Comparison of ENCODE assay signal across 13 cellular contexts in genomic region chr13:48804836-48805601, GRCh38.
A peak's percentile ranks its signal among the peaks of the same experiment; 100 is the strongest.
DNase-seq lines count a peak whose midpoint lies in the region; ATAC-seq lines count a peak whose summit lies in the region.
"Had no signal": no experiment of that assay in that cellular context is flagged by ENCODE, and none has a peak within 500 bp of the region (broad histone marks: within the 10 kb centered on the region; RNA-seq: fewer than 3 reads in every experiment).

No MANE protein-coding gene starts in this region.

- ATAC-seq in stimulated activated naive B cell treated with anti-CD40 and anti-IgM and Interleukin-4, amounts not matched to agents 10 μg/mL and 1 μg/mL and 100 μg/mL, for 72 hours (replicated peaks): peak; percentile 48 to 69
- ATAC-seq in GM19455 (IDR thresholded peaks at IDR 0.05; ENCODE audit: unreplicated experiment): no peak
- no peak for ATAC-seq in HG02981 (IDR thresholded peaks at IDR 0.05; ENCODE audit: unreplicated experiment)

- no peak overlapping the region for H3K4me3 Mint-ChIP-seq in activated naive CD4-positive, alpha-beta T cell treated with anti-CD3 and anti-CD28 coated beads for 36 hours
- H3K4me3 Mint-ChIP-seq in stimulated activated naive B cell treated with anti-CD40 and anti-IgM and Interleukin-4, amounts not matched to agents 10 μg/mL and 1 μg/mL and 100 μg/mL, for 72 hours: no peak overlapping the region
- H3K4me3 Mint-ChIP-seq: activated B cell treated with CpG ODN at 0.5 μM for 24 hours, neural crest cell had no signal

- H3K27ac Mint-ChIP-seq in activated naive CD4-positive, alpha-beta T cell treated with anti-CD3 and anti-CD28 coated beads for 36 hours: no peak overlapping the region
- H3K27ac Mint-ChIP-seq in stimulated activated naive B cell treated with anti-CD40 and anti-IgM and Interleukin-4, amounts not matched to agents 10 μg/mL and 1 μg/mL and 100 μg/mL, for 72 hours: no peak overlapping the region
- H3K27ac Mint-ChIP-seq: activated B cell treated with CpG ODN at 0.5 μM for 24 hours had no signal

- no peaks in the 10 kb centered on the region for H3K36me3 ChIP-seq in effector memory CD4-positive, alpha-beta T cell (ENCODE audit: control insufficient read depth, insufficient read depth, low read length)
- H3K36me3 ChIP-seq: left ventricle myocardium inferior, spleen had no signal

- H3K4me1 ChIP-seq in effector memory CD4-positive, alpha-beta T cell (ENCODE audit: control insufficient read depth, insufficient read depth, low read length, poor library complexity, severe bottlenecking): peaks cover 11% of the 10 kb centered on the region
- H3K4me1 ChIP-seq: left ventricle myocardium inferior had no signal

- DNase-seq in activated naive CD4-positive, alpha-beta T cell treated with anti-CD3 and anti-CD28 coated beads for 36 hours: peak; percentile 9
- no peak for DNase-seq in activated naive CD4-positive, alpha-beta T cell treated with Interleukin-2 at 50 U/mL for 16 hours
- peak; percentile 85 for DNase-seq in RPMI7951 (ENCODE audit: low read depth)
- DNase-seq in effector memory CD4-positive, alpha-beta T cell: no peak
- no peak for DNase-seq in stimulated activated naive B cell treated with anti-CD40 and anti-IgM and Interleukin-4, amounts not matched to agents 10 μg/mL and 1 μg/mL and 100 μg/mL, for 72 hours
- no peak for DNase-seq in T-helper 9 cell
- DNase-seq: activated B cell treated with CpG ODN at 0.5 μM for 24 hours, dermis blood vessel endothelial cell, left ventricle myocardium inferior, spleen had no signal

- H3K9me3 ChIP-seq in effector memory CD4-positive, alpha-beta T cell (ENCODE audit: control insufficient read depth, low read length): no peaks in the 10 kb centered on the region
- H3K9me3 ChIP-seq: left ventricle myocardium inferior, spleen had no signal

- H3K4me3 ChIP-seq in effector memory CD4-positive, alpha-beta T cell (ENCODE audit: insufficient read depth, low read depth, low read length, poor library complexity, severe bottlenecking): no peak overlapping the region
- H3K4me3 ChIP-seq: left ventricle myocardium inferior, spleen had no signal

- H3K27ac ChIP-seq in effector memory CD4-positive, alpha-beta T cell (ENCODE audit: insufficient read depth, low read length, poor library complexity, severe bottlenecking): peak overlapping the region; percentile 1
- H3K27ac ChIP-seq: left ventricle myocardium inferior, spleen had no signal

- peaks cover 2% of the 10 kb centered on the region for H3K9me3 Mint-ChIP-seq in activated naive CD4-positive, alpha-beta T cell treated with anti-CD3 and anti-CD28 coated beads for 36 hours
- H3K9me3 Mint-ChIP-seq in stimulated activated naive B cell treated with anti-CD40 and anti-IgM and Interleukin-4, amounts not matched to agents 10 μg/mL and 1 μg/mL and 100 μg/mL, for 72 hours: no peaks in the 10 kb centered on the region
- H3K9me3 Mint-ChIP-seq: activated B cell treated with CpG ODN at 0.5 μM for 24 hours, neural crest cell had no signal

- H3K36me3 Mint-ChIP-seq in activated naive CD4-positive, alpha-beta T cell treated with anti-CD3 and anti-CD28 coated beads for 36 hours (ENCODE audit: low read depth): no peaks in the 10 kb centered on the region
- no peaks in the 10 kb centered on the region for H3K36me3 Mint-ChIP-seq in stimulated activated naive B cell treated with anti-CD40 and anti-IgM and Interleukin-4, amounts not matched to agents 10 μg/mL and 1 μg/mL and 100 μg/mL, for 72 hours

- peaks cover 27% of the 10 kb centered on the region for H3K4me1 Mint-ChIP-seq in activated naive CD4-positive, alpha-beta T cell treated with anti-CD3 and anti-CD28 coated beads for 36 hours (ENCODE audit: low read depth)
- peaks cover 5 to 14% of the 10 kb centered on the region in 2 donors for H3K4me1 Mint-ChIP-seq in stimulated activated naive B cell treated with anti-CD40 and anti-IgM and Interleukin-4, amounts not matched to agents 10 μg/mL and 1 μg/mL and 100 μg/mL, for 72 hours
- H3K4me1 Mint-ChIP-seq: activated B cell treated with CpG ODN at 0.5 μM for 24 hours had no signal

- CTCF ChIA-PET in activated naive CD4-positive, alpha-beta T cell treated with anti-CD3 and anti-CD28 coated beads for 36 hours (lab: Charles Lee): interaction anchor here (1.2 kb wide), 1 partner anchor 12 kb away, joined by 3 read pairs; no protein-coding TSS in a partner anchor

- intact Hi-C loops in activated naive CD4-positive, alpha-beta T cell treated with anti-CD3 and anti-CD28 coated beads for 36 hours (cut with micrococcal nuclease): loop anchor here (1.0 to 10.0 kb wide), 6 partner anchors 24 to 590 kb away; partner anchors contain the start of gene FNDC3A

- H3K27me3 Mint-ChIP-seq in activated naive CD4-positive, alpha-beta T cell treated with anti-CD3 and anti-CD28 coated beads for 36 hours (ENCODE audit: low read depth): no peaks in the 10 kb centered on the region
- peaks cover 5 to 6% of the 10 kb centered on the region in 2 donors for H3K27me3 Mint-ChIP-seq in stimulated activated naive B cell treated with anti-CD40 and anti-IgM and Interleukin-4, amounts not matched to agents 10 μg/mL and 1 μg/mL and 100 μg/mL, for 72 hours
- H3K27me3 Mint-ChIP-seq: activated B cell treated with CpG ODN at 0.5 μM for 24 hours had no signal

- H3K27me3 ChIP-seq in effector memory CD4-positive, alpha-beta T cell (replicated peaks; ENCODE audit: control insufficient read depth, insufficient read depth, low read length, poor library complexity, severe bottlenecking): no peaks in the 10 kb centered on the region
- H3K27me3 ChIP-seq: spleen had no signal

Comparison
In these comparisons a context has a peak if more than half of its experiments do, and no peak if none do; other contexts are left out.
1. DNase-seq: peak in activated naive CD4-positive, alpha-beta T cell treated with anti-CD3 and anti-CD28 coated beads for 36 hours (single experiment) and RPMI7951 (single experiment); none in activated naive CD4-positive, alpha-beta T cell treated with Interleukin-2 at 50 U/mL for 16 hours (single experiment), effector memory CD4-positive, alpha-beta T cell (0 of 3), stimulated activated naive B cell treated with anti-CD40 and anti-IgM and Interleukin-4, amounts not matched to agents 10 μg/mL and 1 μg/mL and 100 μg/mL, for 72 hours (single experiment) and T-helper 9 cell (single experiment).
2. ATAC-seq: peak in stimulated activated naive B cell treated with anti-CD40 and anti-IgM and Interleukin-4, amounts not matched to agents 10 μg/mL and 1 μg/mL and 100 μg/mL, for 72 hours (2 of 2); none in GM19455 (single experiment) and HG02981 (single experiment).